1 cellular context compared by ENCODE assay signal in the genomic region with DNA sequence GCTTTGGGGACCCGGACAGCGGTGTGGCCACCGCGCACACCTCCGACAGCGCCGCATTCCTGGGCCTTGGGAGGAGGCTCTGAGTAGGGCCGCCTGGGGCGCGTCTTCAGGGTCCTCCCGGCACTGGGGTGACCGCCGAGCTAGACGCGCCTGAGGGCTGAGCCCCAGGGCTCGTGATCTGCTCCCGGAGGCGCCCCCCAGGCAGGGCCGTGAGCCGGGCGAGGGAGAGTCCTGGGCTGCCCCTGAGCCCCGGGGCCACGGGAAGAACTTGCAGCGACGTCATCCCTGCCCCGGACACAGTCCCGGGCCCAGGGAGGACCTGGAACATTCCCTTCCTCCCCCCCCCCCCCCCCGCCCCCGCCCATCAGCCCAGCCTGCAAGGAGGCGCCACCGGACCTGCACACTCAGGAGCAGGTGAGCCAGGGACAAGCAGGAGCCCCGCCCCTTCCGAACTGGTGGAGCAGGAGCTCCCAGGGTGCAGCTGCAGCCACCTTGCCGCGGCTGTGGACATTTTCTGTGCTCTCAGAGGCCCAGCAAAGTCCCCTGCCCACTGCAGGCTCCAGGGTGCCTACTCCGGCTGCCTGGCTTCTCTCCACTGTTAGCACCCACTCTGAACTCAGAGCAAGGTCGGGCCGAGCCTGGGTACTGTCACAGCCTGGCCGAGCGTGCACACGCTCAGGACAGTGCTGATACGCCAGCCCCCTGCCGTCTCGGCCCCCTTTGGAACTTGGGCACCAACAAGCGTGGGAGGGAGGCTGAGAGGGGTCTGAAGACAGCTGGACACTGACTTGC.
TF ChIP-seq lines count a peak whose summit lies in the region.

No MANE protein-coding gene starts in this region.

TF ChIP-seq in HEK293, 187 proteins besides CTCF, POLR2A, EP300 and RAD21 (continued from another document):
- TF ChIP-seq ZNF37A (tag by site-specific recombination; IDR thresholded peaks at IDR 0.05), result no peak
- TF ChIP-seq, protein P1, sequence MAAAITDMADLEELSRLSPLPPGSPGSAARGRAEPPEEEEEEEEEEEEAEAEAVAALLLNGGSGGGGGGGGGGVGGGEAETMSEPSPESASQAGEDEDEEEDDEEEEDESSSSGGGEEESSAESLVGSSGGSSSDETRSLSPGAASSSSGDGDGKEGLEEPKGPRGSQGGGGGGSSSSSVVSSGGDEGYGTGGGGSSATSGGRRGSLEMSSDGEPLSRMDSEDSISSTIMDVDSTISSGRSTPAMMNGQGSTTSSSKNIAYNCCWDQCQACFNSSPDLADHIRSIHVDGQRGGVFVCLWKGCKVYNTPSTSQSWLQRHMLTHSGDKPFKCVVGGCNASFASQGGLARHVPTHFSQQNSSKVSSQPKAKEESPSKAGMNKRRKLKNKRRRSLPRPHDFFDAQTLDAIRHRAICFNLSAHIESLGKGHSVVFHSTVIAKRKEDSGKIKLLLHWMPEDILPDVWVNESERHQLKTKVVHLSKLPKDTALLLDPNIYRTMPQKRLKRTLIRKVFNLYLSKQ (tag by site-specific recombination; IDR thresholded peaks at IDR 0.05; ENCODE audit: borderline replicate concordance), result no peak
- TF ChIP-seq KLF7 (tag by site-specific recombination; IDR thresholded peaks at IDR 0.05; ENCODE audit: borderline replicate concordance), result no peak
